Comparison of ENCODE assay signal across 15 cellular contexts in the genomic region with DNA sequence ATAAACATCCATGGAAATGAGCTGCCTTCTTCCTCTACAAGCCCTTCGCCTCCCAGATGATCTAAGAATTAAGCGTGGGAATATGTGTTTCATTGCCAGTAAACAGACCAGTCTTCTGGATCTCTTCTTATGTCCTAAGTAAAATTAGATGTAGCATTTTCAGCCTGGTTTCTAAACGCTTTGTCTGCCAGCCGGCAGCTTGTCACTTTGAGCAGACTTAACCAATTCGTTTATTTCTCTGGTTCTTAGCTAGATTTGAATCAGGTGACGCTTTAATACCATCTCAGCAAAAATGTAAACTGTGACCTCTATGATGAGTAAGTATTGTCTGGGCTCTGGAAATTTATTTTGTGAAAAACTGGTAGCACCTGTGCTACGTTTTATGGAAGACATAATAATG.
A peak's percentile ranks its signal among the peaks of the same experiment; 100 is the strongest.
DNase-seq lines count a peak whose midpoint lies in the region; ATAC-seq and TF ChIP-seq lines count a peak whose summit lies in the region.
"Had no signal": no experiment of that assay in that cellular context is flagged by ENCODE, and none has a peak within 500 bp of the region (broad histone marks: within the 10 kb centered on the region; RNA-seq: fewer than 3 reads in every experiment).

No MANE protein-coding gene starts in this region.

- intact Hi-C loops in cardiac septum (cut with DNase I) = no loop called here

- no peak overlapping the region for H3K27ac ChIP-seq in smooth muscle cell (ENCODE audit: low read depth)
- H3K27ac ChIP-seq: 22Rv1 had no signal

- H4K20me1 ChIP-seq in smooth muscle cell (ENCODE audit: low read depth) = no peaks in the 10 kb centered on the region

- ATAC-seq in GM21367 (IDR thresholded peaks at IDR 0.05; ENCODE audit: unreplicated experiment) = no peak

- no peaks in the 10 kb centered on the region for H3K79me2 ChIP-seq in smooth muscle cell (ENCODE audit: low read depth)

- DNase-seq in A172 (ENCODE audit: low spot score) (peak; percentile 46), SK-N-DZ (ENCODE audit: low spot score) (peak; percentile 98), inferior parietal cortex (ENCODE audit: extremely low spot score) (peak; percentile 19), smooth muscle cell (lab: John Stamatoyannopoulos, UW; ENCODE audit: unreplicated experiment) (no peak), NCI-H82 treated with DMSO at 0.1 percent for 48 hours (lab: John Stamatoyannopoulos, UW; ENCODE audit: unreplicated experiment) (no peak), cardiac septum (ENCODE audit: low spot score) (no peak)
- DNase-seq: ACHN; C1 segment of cervical spinal cord; Calu3; CD4-positive, alpha-beta T cell; DMS 273 treated with DMSO at 0.1 percent for 48 hours; HFFc6 had no signal

- 86% methylated on average over 7 of the region's 7 CpGs for WGBS in smooth muscle cell (ENCODE audit: low lambda C conversion rate)

- no peak overlapping the region for H3K4me3 ChIP-seq in smooth muscle cell
- H3K4me3 ChIP-seq: HAP-1 had no signal

- H3K9me3 ChIP-seq in smooth muscle cell (replicated peaks; ENCODE audit: low read depth) = no peaks in the 10 kb centered on the region
- H3K9me3 ChIP-seq: HAP-1 had no signal

- H3F3A ChIP-seq in smooth muscle cell (ENCODE audit: low read depth) = no peaks in the 10 kb centered on the region

- no peak overlapping the region for H3K4me2 ChIP-seq in smooth muscle cell

- H3K36me3 ChIP-seq in smooth muscle cell (ENCODE audit: low read depth) = no peaks in the 10 kb centered on the region
- H3K36me3 ChIP-seq: HAP-1 had no signal

- no peaks in the 10 kb centered on the region for H3K27me3 ChIP-seq in smooth muscle cell (ENCODE audit: low read depth)

- no peak for TF ChIP-seq CTCF in smooth muscle cell (IDR thresholded peaks at IDR 0.05; ENCODE audit: borderline replicate concordance, insufficient read depth, poor library complexity, severe bottlenecking)

- no peak overlapping the region for H3K9ac ChIP-seq in smooth muscle cell (ENCODE audit: low read depth)

- H3K4me1 ChIP-seq in smooth muscle cell (ENCODE audit: low read depth) = no peaks in the 10 kb centered on the region
- H3K4me1 ChIP-seq: HAP-1 had no signal

- H2AFZ ChIP-seq in smooth muscle cell (ENCODE audit: low read depth) = peak overlapping the region; percentile 8

Comparison
In these comparisons a context has a peak if more than half of its experiments do, and no peak if none do; other contexts are left out.
1. DNase-seq: peak in A172 (single experiment), SK-N-DZ (single experiment) and inferior parietal cortex (single experiment); none in smooth muscle cell (single experiment), NCI-H82 treated with DMSO at 0.1 percent for 48 hours (single experiment) and cardiac septum (single experiment).